ENCODE assay signal across 8 cellular contexts in genomic region chr15:90870354-90871096, GRCh38. TPM values are rescaled to one million over a fixed set of nuclear protein-coding genes. Genes with fewer than 3 reads are reported as not detected.
DNase-seq lines count a peak whose midpoint lies in the region; ATAC-seq, FAIRE-seq and TF ChIP-seq lines count a peak whose summit lies in the region.

No MANE protein-coding gene starts in this region.

- H3K9me2 ChIP-seq in Karpas-422 (replicated peaks; ENCODE audit: insufficient read depth, low read length), result no peaks in the 10 kb centered on the region

- peak overlapping the region; percentile 93 for H3K4me3 ChIP-seq in Karpas-422 (ENCODE audit: low read length)
- H3K4me3 ChIP-seq in GM12878, result peak overlapping the region; percentile 94
- H3K4me3 ChIP-seq in left lung, result peak overlapping the region; percentile 71 to 89
- H3K4me3 ChIP-seq in thyroid gland (replicated peaks in 1 of 3), result peak overlapping the region; percentile 40 to 95 (median 48)

- FAIRE-seq in GM12878 (lab: Jason Lieb, UNC), result no peak

- H3K36me3 Mint-ChIP-seq in CD14-positive monocyte, result peaks cover 11 to 18% of the 10 kb centered on the region in 2 donors

- SMC1A ChIA-PET in GM12878 (lab: Charles Lee; ENCODE audit: uncharacterized antibody, unreplicated experiment), result interaction anchor here (0.7 to 2.4 kb wide), 11 partner anchors 13 to 223 kb away, joined by 3 to 10 read pairs (median 4); partner anchors contain the start of gene FES

- POLR2A ChIA-PET in GM12878 (lab: Charles Lee), result interaction anchor here (0.5 to 1.9 kb wide), 6 partner anchors 9 to 61 kb away, joined by 3 to 7 read pairs (median 4); partner anchors contain the start of genes HDDC3 and MAN2A2

- ATAC-seq in GM12878, result peak; percentile 30
- ATAC-seq in left lung, result peak; percentile 3
- no peak for ATAC-seq in esophagus mucosa

- peak overlapping the region; percentile 91 to 96 (median 92) for H3K27ac Mint-ChIP-seq in CD14-positive monocyte

- H2AFZ ChIP-seq in Karpas-422 (ENCODE audit: low read length), result no peak overlapping the region
- peak overlapping the region; percentile 61 for H2AFZ ChIP-seq in GM12878 (ENCODE audit: control insufficient read depth, low read depth, low read length)

- peak overlapping the region; percentile 87 to 93 for H3K4me3 Mint-ChIP-seq in CD14-positive monocyte

- peak overlapping the region; percentile 52; the same call in 1 of the 2 replicates for H3K27ac ChIP-seq in Karpas-422 (ENCODE audit: low read length)
- H3K27ac ChIP-seq in GM12878 (ENCODE audit: control insufficient read depth, insufficient read depth), result peak overlapping the region; percentile 79
- peak overlapping the region; percentile 96 to 97 for H3K27ac ChIP-seq in left lung
- H3K27ac ChIP-seq in thyroid gland, result peak overlapping the region; percentile 90 to 99 (median 97)

- H3K27me3 ChIP-seq in Karpas-422 (ENCODE audit: low read length), result no peaks in the 10 kb centered on the region
- H3K27me3 ChIP-seq in GM12878 (replicated peaks in 1 of 2; ENCODE audit: control insufficient read depth in 2 of 2, insufficient read depth in 2 of 2, low read length in 1 of 2), result no peaks in the 10 kb centered on the region
- H3K27me3 ChIP-seq in left lung, result no peaks in the 10 kb centered on the region
- no peaks in the 10 kb centered on the region for H3K27me3 ChIP-seq in thyroid gland

- no peak for TF ChIP-seq EP300 in GM12878 (IDR thresholded peaks at IDR 0.05; ENCODE audit: borderline replicate concordance in 1 of 2, control insufficient read depth in 1 of 2, low read depth in 2 of 2, low read length in 2 of 2)

- TF ChIP-seq RAD21 in GM12878 (IDR thresholded peaks at IDR 0.05; ENCODE audit: insufficient read depth, low read depth, low read length), result no peak

- H3K9ac ChIP-seq in Karpas-422 (ENCODE audit: low read length) (peak overlapping the region; percentile 87), GM12878 (ENCODE audit: control insufficient read depth, insufficient read depth, low read length) (peak overlapping the region; percentile 93)

- 57% methylated on average over 16 of the region's 16 CpGs for WGBS in GM12878 (ENCODE audit: insufficient coverage, insufficient replicate concordance, low lambda C conversion rate, missing lambda C conversion rate)
- WGBS in thyroid gland, 2 donors, result 30 to 32% methylated on average over 16 of the region's 16 CpGs

- no peaks in the 10 kb centered on the region for H3K9me3 ChIP-seq in Karpas-422 (ENCODE audit: low read length)
- H3K9me3 ChIP-seq in GM12878 (replicated peaks; ENCODE audit: control insufficient read depth, insufficient read depth, low read length), result no peaks in the 10 kb centered on the region
- no peaks in the 10 kb centered on the region for H3K9me3 ChIP-seq in left lung
- H3K9me3 ChIP-seq in thyroid gland, result no peaks in the 10 kb centered on the region

- H3K4me1 ChIP-seq in Karpas-422 (ENCODE audit: low read length) (peaks cover 42% of the 10 kb centered on the region), GM12878 (ENCODE audit: control insufficient read depth, insufficient read depth, low read length) (peaks cover 28% of the 10 kb centered on the region), left lung (peaks cover 41 to 69% of the 10 kb centered on the region in 2 donors), thyroid gland (peaks cover 71 to 80% of the 10 kb centered on the region in 2 donors)

- TF ChIP-seq CTCF in CD14-positive monocyte (IDR thresholded peaks at IDR 0.05) (no peak), GM12878 (IDR thresholded peaks at IDR 0.05 in 2 of 3, conservative IDR thresholded peaks at IDR 0.05 in 1 of 3; ENCODE audit: control insufficient read depth in 2 of 3, extremely low read depth in 1 of 3, insufficient read depth in 1 of 3, low read depth in 3 of 3, low read length in 3 of 3) (no peak), left lung (IDR thresholded peaks at IDR 0.05) (no peak), thyroid gland (IDR thresholded peaks at IDR 0.05) (peak in 1 of 6 experiments; percentile 10)

- DNase-seq in CD14-positive monocyte (ENCODE audit: low spot score) (no peak), Karpas-422 (peak; percentile 72), GM12878 (ENCODE audit: low read depth, low spot score) (no peak), left lung (no peak), thyroid gland (peak; percentile 28 to 38), middle frontal gyrus (ENCODE audit: extremely low spot score, low spot score) (no peak)
- no peak for DNase-seq in activated CD4-positive, CD25-positive, alpha-beta regulatory T cell treated with anti-CD3 and anti-CD28 coated beads, Interleukin-2, amount 50 U/mL, for 72 hours

- intact Hi-C loops in CD14-positive monocyte (cut with micrococcal nuclease), result loop anchor here (5.0 to 10.0 kb wide), 3 partner anchors 33 to 108 kb away; no protein-coding TSS in a partner anchor
- intact Hi-C loops in GM12878 (cut with micrococcal nuclease; ENCODE audit: unreplicated experiment), result loop anchor here (1.0 to 5.0 kb wide), 4 partner anchors 38 to 153 kb away; partner anchors contain the start of gene BLM
- intact Hi-C loops in left lung (cut with DNase I), result no loop called here
- intact Hi-C loops in thyroid gland (cut with DNase I), result no loop called here

- RAD21 ChIA-PET in GM12878 (lab: Charles Lee; ENCODE audit: unreplicated experiment), result interaction anchor here (0.8 to 2.8 kb wide), 6 partner anchors 15 to 152 kb away, joined by 3 to 11 read pairs (median 4); no protein-coding TSS in a partner anchor

- H4K20me1 ChIP-seq in Karpas-422 (ENCODE audit: insufficient read depth, low read depth, low read length) (no peaks in the 10 kb centered on the region), GM12878 (ENCODE audit: control insufficient read depth, insufficient read depth) (peaks cover 4% of the 10 kb centered on the region; the same call in 1 of the 2 replicates)

- in situ Hi-C loops in GM12878 (cut with MboI), result no loop called here

- peaks cover 71% of the 10 kb centered on the region for H3K4me1 Mint-ChIP-seq in CD14-positive monocyte

- H3K79me2 ChIP-seq in Karpas-422 (ENCODE audit: low read length), result peaks cover 32% of the 10 kb centered on the region
- H3K79me2 ChIP-seq in GM12878 (ENCODE audit: control insufficient read depth, insufficient read depth, low read length), result peaks cover 29% of the 10 kb centered on the region

- TF ChIP-seq POLR2A in GM12878 (IDR thresholded peaks at IDR 0.05; ENCODE audit: low read depth, low read length) (no peak), thyroid gland (IDR thresholded peaks at IDR 0.05) (no peak)

- BruUV-seq in GM12878 (replicated peaks; lab: Mats Ljungman, UMichigan), result TSS peak; percentile 89

- H3K9me3 Mint-ChIP-seq in CD14-positive monocyte, result no peaks in the 10 kb centered on the region

- H3K4me2 ChIP-seq in Karpas-422 (ENCODE audit: low read depth, low read length, poor library complexity, severe bottlenecking) (peak overlapping the region; percentile 95), GM12878 (ENCODE audit: control insufficient read depth, insufficient read depth) (peak overlapping the region; percentile 86)

- CTCF ChIA-PET in GM12878 (lab: Yijun Ruan, JAX), result interaction anchor here (1.0 to 2.2 kb wide), 3 partner anchors 15 to 61 kb away, joined by 4 to 10 read pairs (median 10); partner anchors contain the start of gene HDDC3

- H3K27me3 Mint-ChIP-seq in CD14-positive monocyte (ENCODE audit: low read depth in 3 of 3), result peaks cover 0 to 2% (median 2%) of the 10 kb centered on the region in 3 donors

- H3K36me3 ChIP-seq in Karpas-422 (ENCODE audit: insufficient read depth, low read length), result no peaks in the 10 kb centered on the region
- no peaks in the 10 kb centered on the region; a peak in 1 of 4 replicates for H3K36me3 ChIP-seq in GM12878 (ENCODE audit: control insufficient read depth in 2 of 2, insufficient read depth in 2 of 2, low read length in 1 of 2)
- peaks cover 0 to 4% of the 10 kb centered on the region in 2 donors for H3K36me3 ChIP-seq in left lung
- no peaks in the 10 kb centered on the region for H3K36me3 ChIP-seq in thyroid gland

RNA-seq across cellular contexts. Expression of gene FURIN, which starts 2.1 kb away (rescaled TPM):
- polyA plus RNA-seq in CD14-positive monocyte (10 to 100 TPM in 1 of 2 donors, 1 to 10 TPM in 1; 6.5 to 14.3 TPM), GM12878 (2011; rRNA removed) (1.9 and 5.6 TPM in 2 replicates), GM12878 (2014; fragmentation: Illumina TruSeq; extraction: Trizol) (3.3 and 10.1 TPM in 2 replicates), GM12878 (2014; fragmentation: Nextera tagmentation; extraction: Ambion mirVana) (1 to 10 TPM in 1 of 2 experiments, under 1 TPM in 1; 0.47 to 1.3 TPM), GM12878 (2014; rRNA removed) (23.2 and 26.3 TPM in 2 replicates), GM12878 (2016; fragmentation: Nextera tagmentation; extraction: Ambion mirVana) (1 to 10 TPM; 5.6 to 5.9 TPM)
- total RNA-seq in Karpas-422 (2014; rRNA removed; shearing (Covaris generic); ENCODE audit: low replicate concordance), result 30.4 and 30.9 TPM in 2 replicates
- 47.7 and 63.7 TPM in 2 replicates for total RNA-seq in GM12878 (2013; cell fraction: nucleolus; rRNA removed)
- total RNA-seq in GM12878 (2014; rRNA removed) (20.8 and 24.5 TPM in 2 replicates), GM12878 (2014; rRNA removed; fragmentation: Illumina TruSeq; extraction: Trizol) (9.9 and 11.2 TPM in 2 replicates), GM12878 (2021) (36.9 and 39.9 TPM in 2 replicates), left lung (100 to 1,000 TPM; 114 TPM), thyroid gland (100 to 1,000 TPM in 2 of 4 donors, 10 to 100 TPM in 2; 88.6 to 128 (median 102) TPM), esophagus mucosa (30.6 TPM)
- 10.8 TPM for polyA plus RNA-seq in GM12878 (2011; ENCODE audit: low read depth)
- 8.3 and 8.8 TPM in 2 replicates for polyA plus RNA-seq in GM12878 (2011; cell fraction: cytosol; rRNA removed)
- polyA plus RNA-seq in GM12878 (2011; cell fraction: nucleus; rRNA removed), result 11.4 and 16.8 TPM in 2 replicates
- 21.1 and 27.0 TPM in 2 replicates for polyA plus RNA-seq in GM12878 (2012)
- 7.2 and 13.4 TPM in 2 replicates for polyA minus RNA-seq in GM12878 (2011; rRNA and poly(A)+ RNA removed)
- 5.5 and 10.8 TPM in 2 replicates for polyA minus RNA-seq in GM12878 (2011; cell fraction: cytosol; rRNA and poly(A)+ RNA removed)
- 5.2 and 5.9 TPM in 2 replicates for polyA minus RNA-seq in GM12878 (2011; cell fraction: nucleus; rRNA and poly(A)+ RNA removed)

RNA-seq across cellular contexts. Expression of gene FES, which starts 13.8 kb away (rescaled TPM):
- 100 to 1,000 TPM; 140 to 157 TPM for polyA plus RNA-seq in CD14-positive monocyte
- total RNA-seq in Karpas-422 (2014; rRNA removed; shearing (Covaris generic); ENCODE audit: low replicate concordance), result 33.7 and 88.0 TPM in 2 replicates
- 21.3 and 22.9 TPM in 2 replicates for total RNA-seq in GM12878 (2013; cell fraction: nucleolus; rRNA removed)
- total RNA-seq in GM12878 (2014; rRNA removed), result 19.5 and 21.7 TPM in 2 replicates
- 6.1 and 7.0 TPM in 2 replicates for total RNA-seq in GM12878 (2014; rRNA removed; fragmentation: Illumina TruSeq; extraction: Trizol)
- total RNA-seq in GM12878 (2021), result 17.7 and 23.9 TPM in 2 replicates
- polyA plus RNA-seq in GM12878 (2011; ENCODE audit: low read depth), result 2.3 TPM
- 0.07 and 0.09 TPM in 2 replicates for polyA plus RNA-seq in GM12878 (2011; rRNA removed)
- polyA plus RNA-seq in GM12878 (2011; cell fraction: cytosol; rRNA removed), result 0.12 and 0.13 TPM in 2 replicates
- 0.28 and 0.34 TPM in 2 replicates for polyA plus RNA-seq in GM12878 (2011; cell fraction: nucleus; rRNA removed)
- polyA plus RNA-seq in GM12878 (2012), result 6.4 and 6.7 TPM in 2 replicates
- polyA plus RNA-seq in GM12878 (2014; fragmentation: Illumina TruSeq; extraction: Trizol), result 0.60 and 3.8 TPM in 2 replicates
- 1 to 10 TPM in 1 of 2 experiments, under 1 TPM in 1; 0.56 to 1.0 TPM for polyA plus RNA-seq in GM12878 (2014; fragmentation: Nextera tagmentation; extraction: Ambion mirVana)
- 14.6 and 20.6 TPM in 2 replicates for polyA plus RNA-seq in GM12878 (2014; rRNA removed)
- 10 to 100 TPM; 12.7 to 16.1 TPM for polyA plus RNA-seq in GM12878 (2016; fragmentation: Nextera tagmentation; extraction: Ambion mirVana)
- polyA minus RNA-seq in GM12878 (2011; rRNA and poly(A)+ RNA removed), result 0.10 TPM in 1 of 2 replicates, not detected in the other
- polyA minus RNA-seq in GM12878 (2011; cell fraction: cytosol; rRNA and poly(A)+ RNA removed), result 0.83 TPM in 1 of 2 replicates, not detected in the other
- polyA minus RNA-seq in GM12878 (2011; cell fraction: nucleus; rRNA and poly(A)+ RNA removed), result 0.73 and 0.96 TPM in 2 replicates
- 10 to 100 TPM; 37.6 to 65.2 TPM for total RNA-seq in left lung
- total RNA-seq in thyroid gland, result 10 to 100 TPM; 34.1 to 44.5 (median 36.0) TPM
- total RNA-seq in esophagus mucosa, result 3.8 TPM

RNA-seq across cellular contexts. Expression of gene MAN2A2, which starts 32.6 kb away (rescaled TPM):
- polyA plus RNA-seq in CD14-positive monocyte (1 to 10 TPM; 6.6 to 7.3 TPM), GM12878 (2011; rRNA removed) (19.4 and 38.9 TPM in 2 replicates), GM12878 (2014; fragmentation: Illumina TruSeq; extraction: Trizol) (26.9 and 47.8 TPM in 2 replicates), GM12878 (2014; fragmentation: Nextera tagmentation; extraction: Ambion mirVana) (1 to 10 TPM; 4.2 to 4.4 TPM), GM12878 (2014; rRNA removed) (66.4 and 71.1 TPM in 2 replicates), GM12878 (2016; fragmentation: Nextera tagmentation; extraction: Ambion mirVana) (10 to 100 TPM; 13.7 to 16.8 TPM)
- 27.4 and 60.8 TPM in 2 replicates for total RNA-seq in Karpas-422 (2014; rRNA removed; shearing (Covaris generic); ENCODE audit: low replicate concordance)
- total RNA-seq in GM12878 (2013; cell fraction: nucleolus; rRNA removed), result 183 and 231 TPM in 2 replicates
- total RNA-seq in GM12878 (2014; rRNA removed) (25.4 and 29.5 TPM in 2 replicates), GM12878 (2014; rRNA removed; fragmentation: Illumina TruSeq; extraction: Trizol) (16.6 and 18.0 TPM in 2 replicates), GM12878 (2021) (62.4 and 79.4 TPM in 2 replicates), left lung (10 to 100 TPM; 78.6 to 86.3 TPM), thyroid gland (100 to 1,000 TPM in 1 of 4 donors, 10 to 100 TPM in 3; 30.1 to 129 (median 58.9) TPM), esophagus mucosa (15.3 TPM)
- 21.4 TPM for polyA plus RNA-seq in GM12878 (2011; ENCODE audit: low read depth)
- polyA plus RNA-seq in GM12878 (2011; cell fraction: cytosol; rRNA removed), result 46.4 and 74.6 TPM in 2 replicates
- 937 and 972 TPM in 2 replicates for polyA plus RNA-seq in GM12878 (2011; cell fraction: nucleus; rRNA removed)
- 39.6 and 54.1 TPM in 2 replicates for polyA plus RNA-seq in GM12878 (2012)
- 36.3 and 44.3 TPM in 2 replicates for polyA minus RNA-seq in GM12878 (2011; rRNA and poly(A)+ RNA removed)
- 8.0 and 15.0 TPM in 2 replicates for polyA minus RNA-seq in GM12878 (2011; cell fraction: cytosol; rRNA and poly(A)+ RNA removed)
- polyA minus RNA-seq in GM12878 (2011; cell fraction: nucleus; rRNA and poly(A)+ RNA removed), result 124 and 200 TPM in 2 replicates

Comparison
In these comparisons a context has a peak if more than half of its experiments do, and no peak if none do; other contexts are left out.
1. DNase-seq: peak in Karpas-422 (single experiment) and thyroid gland (2 of 2); none in CD14-positive monocyte (single experiment), GM12878 (single experiment), left lung (0 of 2), activated CD4-positive, CD25-positive, alpha-beta regulatory T cell treated with anti-CD3 and anti-CD28 coated beads, Interleukin-2, amount 50 U/mL, for 72 hours (single experiment) and middle frontal gyrus (single experiment).
2. intact Hi-C loops: an anchor here in CD14-positive monocyte (5.0 to 10.0 kb wide) and GM12878 (1.0 to 5.0 kb wide); none called in left lung and thyroid gland.
3. Peak in every context shown above with its lines, with median percentiles within 50 percentile points of each other: H3K27ac ChIP-seq and H3K4me3 ChIP-seq.